8 cellular contexts compared by ENCODE assay signal in genomic region chr17:46192484-46193245, GRCh38. TPM values are rescaled to one million over a fixed set of nuclear protein-coding genes. Genes with fewer than 3 reads are reported as not detected.
DNase-seq lines count a peak whose midpoint lies in the region; ATAC-seq, FAIRE-seq and TF ChIP-seq lines count a peak whose summit lies in the region.

No MANE protein-coding gene starts in this region.

- peaks cover 34% of the 10 kb centered on the region for H3K36me3 Mint-ChIP-seq in activated CD8-positive, alpha-beta T cell treated with anti-CD3 and anti-CD28 coated beads for 36 hours (ENCODE audit: low read depth)

- peaks cover 0 to 2% of the 10 kb centered on the region in 2 experiments; a peak in 2 of 4 replicates for H3K9me3 ChIP-seq in H1 (ENCODE audit: insufficient read depth in 2 of 2, low read depth in 1 of 2, low read length in 1 of 2)

- H3K4me3 ChIP-seq in H1 (ENCODE audit: extremely low read depth in 1 of 4, insufficient read depth in 2 of 4, low read depth in 3 of 4, low read length in 4 of 4): peak overlapping the region; percentile 73 to 88 (median 82)

- no peak overlapping the region for H2BK20ac ChIP-seq in H1 (ENCODE audit: low read length)

- CTCF ChIA-PET in activated CD8-positive, alpha-beta T cell treated with anti-CD3 and anti-CD28 coated beads for 36 hours (lab: Charles Lee): interaction anchor here (0.6 to 3.0 kb wide), 30 partner anchors 8 to 171 kb away, joined by 3 to 24 read pairs (median 4); no protein-coding TSS in a partner anchor
- CTCF ChIA-PET in H1 (lab: Charles Lee; ENCODE audit: partially characterized antibody): interaction anchor here (0.6 to 3.0 kb wide), 25 partner anchors 9 to 611 kb away, joined by 3 to 17 read pairs (median 3); no protein-coding TSS in a partner anchor

- H3K36me3 ChIP-seq in H1 (ENCODE audit: control insufficient read depth in 2 of 4, insufficient read depth in 4 of 4, low read length in 3 of 4): 0 out of 8 replicates have a peak, but pooled peaks cover 0 to 2% (median 0%) of the 10 kb centered on the region in 4 experiments

- H3K4ac ChIP-seq in H1 (replicated peaks; ENCODE audit: insufficient read length, low read depth, low read length): peak overlapping the region; percentile 90

- peaks cover 6% of the 10 kb centered on the region; the same call in 1 of the 2 replicates for H3K79me1 ChIP-seq in H1 (ENCODE audit: low read depth, low read length)

- H3K9ac ChIP-seq in H1 (replicated peaks in 1 of 4; ENCODE audit: extremely low read depth in 1 of 4, low read depth in 3 of 4, low read length in 3 of 4): peak overlapping the region; percentile 95 to 100 (median 96)

- peak overlapping the region; percentile 100; the same call in 1 of the 2 replicates for H4K8ac ChIP-seq in H1 (ENCODE audit: extremely low read depth, insufficient read depth, low read length)

- TF ChIP-seq RAD21 in H1 (IDR thresholded peaks at IDR 0.05 in 1 of 2, conservative IDR thresholded peaks at IDR 0.05 in 1 of 2; ENCODE audit: low read depth in 2 of 2, low read length in 2 of 2): peak in 1 of 2 experiments; percentile 3; a peak in 1 of 4 replicates

- H3K14ac ChIP-seq in H1 (ENCODE audit: insufficient read length): peak overlapping the region; percentile 43

- peak overlapping the region; percentile 64 to 66 for H3K4me2 ChIP-seq in H1 (ENCODE audit: insufficient read depth in 1 of 2, low read depth in 2 of 2, low read length in 2 of 2)

- H2BK12ac ChIP-seq in H1 (ENCODE audit: low read depth, low read length): no peak overlapping the region; the same call in 1 of the 2 replicates

- intact Hi-C loops in activated CD8-positive, alpha-beta T cell treated with anti-CD3 and anti-CD28 coated beads for 36 hours (cut with micrococcal nuclease): loop anchor here (5.0 kb wide), 3 partner anchors 35 to 145 kb away; no protein-coding TSS in a partner anchor

- peaks cover 42 to 87% of the 10 kb centered on the region in 2 experiments for H3K79me2 ChIP-seq in H1 (ENCODE audit: control insufficient read depth in 1 of 2, insufficient read depth in 2 of 2, low read length in 2 of 2)

- H3K23ac ChIP-seq in H1 (ENCODE audit: insufficient read length): no peak overlapping the region

- no peaks in the 10 kb centered on the region for H3K27me3 Mint-ChIP-seq in activated CD8-positive, alpha-beta T cell treated with anti-CD3 and anti-CD28 coated beads for 36 hours

- H3K27ac Mint-ChIP-seq in activated CD8-positive, alpha-beta T cell treated with anti-CD3 and anti-CD28 coated beads for 36 hours: peak overlapping the region; percentile 98

- H4K5ac ChIP-seq in H1 (ENCODE audit: insufficient read length, low read depth, low read length): peak overlapping the region; percentile 99

- H2BK15ac ChIP-seq in H1 (ENCODE audit: low read length): no peak overlapping the region

- H3K4me3 Mint-ChIP-seq in activated CD8-positive, alpha-beta T cell treated with anti-CD3 and anti-CD28 coated beads for 36 hours: peak overlapping the region; percentile 90

- WGBS in H1 (ENCODE audit: extremely low coverage in 1 of 2, insufficient coverage in 1 of 2, insufficient read length in 1 of 2, insufficient replicate concordance in 2 of 2, low coverage in 1 of 2, low lambda C conversion rate in 2 of 2, missing lambda C conversion rate in 1 of 2), 2 experiments: 2% methylated on average over 46 of the region's 69 CpGs; no CpG with 5 or more reads in 1 of the 2 experiments

- H3K4me1 Mint-ChIP-seq in activated CD8-positive, alpha-beta T cell treated with anti-CD3 and anti-CD28 coated beads for 36 hours (ENCODE audit: low read depth): peaks cover 55% of the 10 kb centered on the region

- no peak overlapping the region for H2AFZ ChIP-seq in H1 (ENCODE audit: low read length)

- peak overlapping the region; percentile 89 for H3K56ac ChIP-seq in H1 (replicated peaks; ENCODE audit: insufficient read length, low read depth, low read length)

- peaks cover 2% of the 10 kb centered on the region for H3K9me3 Mint-ChIP-seq in activated CD8-positive, alpha-beta T cell treated with anti-CD3 and anti-CD28 coated beads for 36 hours

- TF ChIP-seq CTCF in activated CD8-positive, alpha-beta T cell treated with anti-CD3 and anti-CD28 coated beads for 36 hours (IDR thresholded peaks at IDR 0.05): no peak
- TF ChIP-seq CTCF in H1 (IDR thresholded peaks at IDR 0.05; ENCODE audit: control extremely low read depth in 1 of 3, insufficient read depth in 1 of 3, low read depth in 1 of 3, low read length in 3 of 3): no peak

- FAIRE-seq in H1 (lab: Jason Lieb, UNC): no peak

- H3K27me3 ChIP-seq in H1 (replicated peaks in 1 of 4; ENCODE audit: control insufficient read depth in 3 of 4, extremely low read depth in 1 of 4, insufficient read depth in 3 of 4, low read length in 3 of 4): no peaks in the 10 kb centered on the region

- peak overlapping the region; percentile 89 for H2BK5ac ChIP-seq in H1 (ENCODE audit: low read depth, low read length)

- H2AK5ac ChIP-seq in H1 (ENCODE audit: low read depth, low read length): peak overlapping the region; percentile 89; the same call in 1 of the 2 replicates

- peaks cover 8% of the 10 kb centered on the region; the same call in 1 of the 2 replicates for H3K23me2 ChIP-seq in H1 (ENCODE audit: low read depth, low read length)

- POLR2A ChIA-PET in activated CD8-positive, alpha-beta T cell treated with anti-CD3 and anti-CD28 coated beads for 36 hours (lab: Charles Lee): interaction anchor here (0.6 to 1.5 kb wide), 10 partner anchors 8 to 148 kb away, joined by 3 to 7 read pairs (median 4); no protein-coding TSS in a partner anchor
- POLR2A ChIA-PET in H1 (lab: Charles Lee; ENCODE audit: partially characterized antibody): interaction anchor here (0.6 to 3.2 kb wide), 33 partner anchors 9 to 1031 kb away, joined by 3 to 39 read pairs (median 5); no protein-coding TSS in a partner anchor

- H4K20me1 ChIP-seq in H1 (replicated peaks in 1 of 2; ENCODE audit: control insufficient read depth in 1 of 2, insufficient read depth in 2 of 2, low read length in 2 of 2): peaks cover 25 to 36% of the 10 kb centered on the region in 2 experiments

- DNase-seq in CD1c-positive myeloid dendritic cell (ENCODE audit: extremely low spot score) (peak; percentile 60), NCI-H82 treated with DMSO at 0.1 percent for 48 hours (lab: John Stamatoyannopoulos, UW; ENCODE audit: unreplicated experiment) (peak; percentile 30), H1 (ENCODE audit: low read depth in 1 of 2, low spot score in 2 of 2) (peak in 1 of 2 experiments; percentile 85), mesenteric fat pad (ENCODE audit: low spot score) (peak; percentile 93)
- DNase-seq in activated CD8-positive, alpha-beta T cell treated with anti-CD3 and anti-CD28 coated beads for 36 hours: peak; percentile 72
- peak; percentile 39 for DNase-seq in stimulated activated CD8-positive, alpha-beta memory T cell treated with anti-CD3 and anti-CD28 coated beads, Interleukin-15, amount 100 ng/mL, for 24 hours (ENCODE audit: low read depth)

- peak overlapping the region; percentile 96 for H3K18ac ChIP-seq in H1 (ENCODE audit: extremely low read depth, low read length)

- TF ChIP-seq EP300 in H1 (IDR thresholded peaks at IDR 0.05; ENCODE audit: borderline replicate concordance in 1 of 2, low read depth in 2 of 2, low read length in 2 of 2): no peak

- H3K4me1 ChIP-seq in H1 (replicated peaks in 1 of 4; ENCODE audit: control insufficient read depth in 3 of 4, insufficient read depth in 4 of 4, low read length in 3 of 4): peaks cover 6 to 22% (median 13%) of the 10 kb centered on the region in 4 experiments; a peak in 6 of 7 replicates

- ATAC-seq in GM19351 (IDR thresholded peaks at IDR 0.05; ENCODE audit: unreplicated experiment) (peak; percentile 30), HG03469 (IDR thresholded peaks at IDR 0.05; ENCODE audit: unreplicated experiment) (peak; percentile 4)
- ATAC-seq in activated CD8-positive, alpha-beta T cell treated with anti-CD3 and anti-CD28 coated beads for 36 hours: peak; percentile 6

- no peak overlapping the region for H2BK120ac ChIP-seq in H1 (replicated peaks; ENCODE audit: low read depth, low read length)

- peak overlapping the region; percentile 95 for H3K27ac ChIP-seq in H1 (ENCODE audit: low read depth, low read length)

- peak overlapping the region; percentile 96 for H4K91ac ChIP-seq in H1 (replicated peaks; ENCODE audit: insufficient read length, low read length)

- peak; percentile 57 to 96 for TF ChIP-seq POLR2A in H1 (IDR thresholded peaks at IDR 0.05; ENCODE audit: control extremely low read depth in 1 of 2, low read depth in 2 of 2, low read length in 2 of 2)

TF ChIP-seq in H1, 55 proteins besides CTCF, POLR2A, EP300 and RAD21 (continues in another document):
- TF ChIP-seq SIRT6 (IDR thresholded peaks at IDR 0.05; ENCODE audit: low read length) (no peak), CEBPB (IDR thresholded peaks at IDR 0.05; ENCODE audit: low read depth, low read length) (no peak), CTBP2 (IDR thresholded peaks at IDR 0.05; ENCODE audit: borderline replicate concordance, insufficient read depth, insufficient read length, low read length) (no peak), POU5F1 (IDR thresholded peaks at IDR 0.05; ENCODE audit: low read depth, low read length) (no peak), JUN (IDR thresholded peaks at IDR 0.05; ENCODE audit: low read depth, low read length) (no peak), SIN3A (conservative IDR thresholded peaks at IDR 0.05 in 1 of 2, IDR thresholded peaks at IDR 0.05 in 1 of 2; ENCODE audit: low read depth in 1 of 2, low read length in 2 of 2) (peak; percentile 37 to 87; a peak in 2 of 4 replicates)

RNA-seq across cellular contexts. Expression of gene KANSL1, which starts 0.6 kb away (rescaled TPM):
- total RNA-seq in activated CD8-positive, alpha-beta T cell treated with anti-CD3 and anti-CD28 coated beads for 36 hours: 10 to 100 TPM; 54.4 to 55.3 TPM
- 116 and 128 TPM in 2 replicates for total RNA-seq in H1 (2021; fragmentation: NEBNext Ultra II Directional; extraction: Animal tissue kit (Norgen Biotek cat#: 25700))
- polyA plus RNA-seq in H1 (2011; rRNA removed): 34.0 and 43.3 TPM in 2 replicates
- 43.4 TPM for polyA plus RNA-seq in H1 (2011; cell fraction: cytosol; rRNA removed)
- polyA plus RNA-seq in H1 (2011; cell fraction: nucleus; rRNA removed): 91.2 TPM
- polyA plus RNA-seq in H1 (2012, experiment 1 of 2): 42.8 to 47.9 TPM (median 45.5 TPM) in 4 replicates
- 14.3 TPM for polyA plus RNA-seq in H1 (2012, experiment 2 of 2)
- polyA plus RNA-seq in H1 (2013, experiment 1 of 2): 47.3 TPM
- 41.5 TPM for polyA plus RNA-seq in H1 (2013, experiment 2 of 2)
- polyA minus RNA-seq in H1 (2011; rRNA and poly(A)+ RNA removed): 214 and 279 TPM in 2 replicates
- 115 TPM for polyA minus RNA-seq in H1 (2011; cell fraction: cytosol; rRNA and poly(A)+ RNA removed)
- polyA minus RNA-seq in H1 (2011; cell fraction: nucleus; rRNA and poly(A)+ RNA removed): 364 TPM
- 67.8 TPM for total RNA-seq in mesenteric fat pad
